Comparison of ENCODE assay signal across 18 cellular contexts in genomic region chr3:146152841-146153240, GRCh38. TPM values are rescaled to one million over a fixed set of nuclear protein-coding genes. Genes with fewer than 3 reads are reported as not detected.
DNase-seq lines count a peak whose midpoint lies in the region; ATAC-seq and TF ChIP-seq lines count a peak whose summit lies in the region.
"Had no signal": no experiment of that assay in that cellular context is flagged by ENCODE, and none has a peak within 500 bp of the region (broad histone marks: within the 10 kb centered on the region; RNA-seq: fewer than 3 reads in every experiment).

No MANE protein-coding gene starts in this region.

- DNase-seq in heart left ventricle (no peak), cardiac septum (ENCODE audit: low spot score) (no peak), left ventricle myocardium inferior (no peak), osteocyte (ENCODE audit: extremely low spot score, unreplicated experiment) (no peak), retina (no peak), NCI-H146 treated with DMSO at 0.1 percent for 48 hours (lab: John Stamatoyannopoulos, UW; ENCODE audit: unreplicated experiment) (no peak)
- DNase-seq in activated CD4-positive, alpha-beta memory T cell treated with anti-CD3 and anti-CD28 coated beads, Interleukin-2, amount 10 ng/mL, durations not matched to agents 7 days and 5 days: no peak
- DNase-seq: GF-D8; NCI-H1417; NCI-H226; stimulated activated CD4-positive, alpha-beta T cell treated with anti-CD3 and anti-CD28 coated beads, Interleukin-4, amount 100 ng/mL, for 24 hours; T-helper 1 cell had no signal

- TF ChIP-seq POLR2A in heart left ventricle (IDR thresholded peaks at IDR 0.05): no peak

- no peaks in the 10 kb centered on the region for H3K9me3 Mint-ChIP-seq in osteocyte (ENCODE audit: unreplicated experiment)
- no peaks in the 10 kb centered on the region for H3K9me3 Mint-ChIP-seq in activated CD4-positive, alpha-beta memory T cell treated with anti-CD3 and anti-CD28 coated beads, Interleukin-2, amount 10 ng/mL, durations not matched to agents 7 days and 5 days
- H3K9me3 Mint-ChIP-seq: memory B cell had no signal

- H3K27me3 Mint-ChIP-seq in osteocyte (ENCODE audit: unreplicated experiment): no peaks in the 10 kb centered on the region
- H3K27me3 Mint-ChIP-seq in activated CD4-positive, alpha-beta memory T cell treated with anti-CD3 and anti-CD28 coated beads, Interleukin-2, amount 10 ng/mL, durations not matched to agents 7 days and 5 days: peaks cover 4% of the 10 kb centered on the region

- H3K4me3 ChIP-seq in heart left ventricle: no peak overlapping the region
- H3K4me3 ChIP-seq in left ventricle myocardium inferior: peak overlapping the region; percentile 7
- H3K4me3 ChIP-seq: K562 had no signal

- H3K9me3 ChIP-seq in heart left ventricle (no peaks in the 10 kb centered on the region), left ventricle myocardium inferior (replicated peaks) (no peaks in the 10 kb centered on the region)

- CTCF ChIA-PET in activated CD4-positive, alpha-beta memory T cell treated with anti-CD3 and anti-CD28 coated beads, Interleukin-2, amount 10 ng/mL, durations not matched to agents 7 days and 5 days (lab: Charles Lee): no interaction called here

- WGBS in heart left ventricle, 4 donors: 76 to 81% (median 76%) methylated on average over 6 of the region's 6 CpGs

- peaks cover 84% of the 10 kb centered on the region for H3K4me1 Mint-ChIP-seq in osteocyte (ENCODE audit: unreplicated experiment)
- H3K4me1 Mint-ChIP-seq in activated CD4-positive, alpha-beta memory T cell treated with anti-CD3 and anti-CD28 coated beads, Interleukin-2, amount 10 ng/mL, durations not matched to agents 7 days and 5 days: no peaks in the 10 kb centered on the region
- H3K4me1 Mint-ChIP-seq: memory B cell had no signal

- peak overlapping the region; percentile 98 for H3K27ac Mint-ChIP-seq in osteocyte (ENCODE audit: unreplicated experiment)
- no peak overlapping the region for H3K27ac Mint-ChIP-seq in activated CD4-positive, alpha-beta memory T cell treated with anti-CD3 and anti-CD28 coated beads, Interleukin-2, amount 10 ng/mL, durations not matched to agents 7 days and 5 days
- H3K27ac Mint-ChIP-seq: activated naive CD8-positive, alpha-beta T cell; memory B cell had no signal

- peaks cover 7% of the 10 kb centered on the region for H3K36me3 Mint-ChIP-seq in osteocyte (ENCODE audit: unreplicated experiment)
- no peaks in the 10 kb centered on the region for H3K36me3 Mint-ChIP-seq in activated CD4-positive, alpha-beta memory T cell treated with anti-CD3 and anti-CD28 coated beads, Interleukin-2, amount 10 ng/mL, durations not matched to agents 7 days and 5 days (ENCODE audit: low read depth)
- H3K36me3 Mint-ChIP-seq: activated naive CD8-positive, alpha-beta T cell; memory B cell had no signal

- peaks cover 0 to 75% (median 48%) of the 10 kb centered on the region in 12 donors for H3K4me1 ChIP-seq in heart left ventricle
- H3K4me1 ChIP-seq in left ventricle myocardium inferior: peaks cover 82% of the 10 kb centered on the region

- H3K4me3 Mint-ChIP-seq in osteocyte (ENCODE audit: unreplicated experiment): peak overlapping the region; percentile 64
- no peak overlapping the region for H3K4me3 Mint-ChIP-seq in activated CD4-positive, alpha-beta memory T cell treated with anti-CD3 and anti-CD28 coated beads, Interleukin-2, amount 10 ng/mL, durations not matched to agents 7 days and 5 days
- H3K4me3 Mint-ChIP-seq: activated naive CD8-positive, alpha-beta T cell; memory B cell had no signal

- ATAC-seq in heart left ventricle (peak in 2 of 4 donors; percentile 27 to 40), GM21515 (IDR thresholded peaks at IDR 0.05; ENCODE audit: unreplicated experiment) (no peak)
- ATAC-seq: K562 had no signal

- TF ChIP-seq CTCF in heart left ventricle (IDR thresholded peaks at IDR 0.05) (no peak), left ventricle myocardium inferior (IDR thresholded peaks at IDR 0.05; ENCODE audit: borderline replicate concordance) (no peak), osteocyte (IDR thresholded peaks at IDR 0.05) (no peak)

- no peaks in the 10 kb centered on the region for H3K27me3 ChIP-seq in heart left ventricle
- no peaks in the 10 kb centered on the region for H3K27me3 ChIP-seq in left ventricle myocardium inferior (ENCODE audit: low read depth)

- peak overlapping the region in 8 of 12 donors; percentile 11 to 96 (median 32) for H3K27ac ChIP-seq in heart left ventricle
- H3K27ac ChIP-seq in left ventricle myocardium inferior (replicated peaks): peak overlapping the region; percentile 98
- H3K27ac ChIP-seq: epithelial cell of prostate had no signal

- peaks cover 0 to 8% (median 0%) of the 10 kb centered on the region in 9 donors for H3K36me3 ChIP-seq in heart left ventricle
- H3K36me3 ChIP-seq in left ventricle myocardium inferior: peaks cover 6% of the 10 kb centered on the region

- POLR2A ChIA-PET in activated CD4-positive, alpha-beta memory T cell treated with anti-CD3 and anti-CD28 coated beads, Interleukin-2, amount 10 ng/mL, durations not matched to agents 7 days and 5 days (lab: Charles Lee): no interaction called here

- intact Hi-C loops in heart left ventricle (cut with DNase I) (no loop called here), cardiac septum (cut with DNase I) (no loop called here), left ventricle myocardium inferior (cut with micrococcal nuclease) (no loop called here)

RNA-seq across cellular contexts. Expression of gene PLOD2, which starts 8.1 kb away (rescaled TPM):
- total RNA-seq in heart left ventricle (10 to 100 TPM in 7 of 9 donors, 1 to 10 TPM in 2; 6.8 to 33.0 (median 17.9) TPM), cardiac septum (27.3 TPM), left ventricle myocardium inferior (21.1 TPM), osteocyte (96.1 and 97.1 TPM in 2 replicates)
- polyA plus RNA-seq in heart left ventricle: 10 to 100 TPM; 11.8 to 20.3 TPM
- 1 to 10 TPM in 1 of 2 experiments, under 1 TPM in 1; 0.53 to 1.1 TPM for total RNA-seq in activated CD4-positive, alpha-beta memory T cell treated with anti-CD3 and anti-CD28 coated beads, Interleukin-2, amount 10 ng/mL, durations not matched to agents 7 days and 5 days
- total RNA-seq: OCI-LY7 had no signal
